ENCODE assay signal across 21 cellular contexts in genomic region chr10:78571916-78572315, GRCh38.
DNase-seq lines count a peak whose midpoint lies in the region; ATAC-seq, FAIRE-seq and TF ChIP-seq lines count a peak whose summit lies in the region.
"Had no signal": no experiment of that assay in that cellular context is flagged by ENCODE, and none has a peak within 500 bp of the region (broad histone marks: within the 10 kb centered on the region; RNA-seq: fewer than 3 reads in every experiment).

No MANE protein-coding gene starts in this region.

- H3K4me3 Mint-ChIP-seq in activated CD8-positive, alpha-beta memory T cell treated with anti-CD3 and anti-CD28 coated beads, Interleukin-2, amount 10 ng/mL, durations not matched to agents 7 days and 5 days = no peak overlapping the region
- H3K4me3 Mint-ChIP-seq: CD4-positive, alpha-beta T cell had no signal

- no peak overlapping the region for H3K4ac ChIP-seq in neuronal stem cell (ENCODE audit: low read length)

- H3K18ac ChIP-seq in neuronal stem cell (ENCODE audit: low read length) = peak overlapping the region; percentile 42

- no peaks in the 10 kb centered on the region for H3K4me1 Mint-ChIP-seq in activated CD8-positive, alpha-beta memory T cell treated with anti-CD3 and anti-CD28 coated beads, Interleukin-2, amount 10 ng/mL, durations not matched to agents 7 days and 5 days

- H2BK12ac ChIP-seq in neuronal stem cell (ENCODE audit: low read length) = no peak overlapping the region

- FAIRE-seq in GM12891 (lab: Jason Lieb, UNC) = no peak
- FAIRE-seq: A549, D721Med, GM12878, GM19239, HepG2 had no signal

- no peak for TF ChIP-seq EP300 in suprapubic skin (IDR thresholded peaks at IDR 0.05)

- H3K27ac ChIP-seq in neuronal stem cell (replicated peaks; ENCODE audit: low read length) (no peak overlapping the region), suprapubic skin (peak overlapping the region; percentile 34), vagina (peak overlapping the region; percentile 39)
- H3K27ac ChIP-seq: 22Rv1, A549, C4-2B, GM23248 had no signal

- no peak overlapping the region for H2AFZ ChIP-seq in neuronal stem cell (ENCODE audit: low read length)
- H2AFZ ChIP-seq: GM23248 had no signal

- H3K27me3 Mint-ChIP-seq in activated CD8-positive, alpha-beta memory T cell treated with anti-CD3 and anti-CD28 coated beads, Interleukin-2, amount 10 ng/mL, durations not matched to agents 7 days and 5 days = peaks cover 3% of the 10 kb centered on the region
- H3K27me3 Mint-ChIP-seq: CD4-positive, alpha-beta T cell had no signal

- WGBS in neuronal stem cell (ENCODE audit: extremely low coverage in 2 of 2, insufficient read length in 2 of 2, insufficient replicate concordance in 1 of 2), 2 donors = no CpG with 5 or more reads among the region's 1 CpG
- WGBS in suprapubic skin = 100% methylated on average over 1 of the region's 1 CpG

- H3K4me3 ChIP-seq in neuronal stem cell (ENCODE audit: low read length in 2 of 2) (no peak overlapping the region), suprapubic skin (no peak overlapping the region), vagina (no peak overlapping the region)
- H3K4me3 ChIP-seq: A549, GM12878, GM23248, HAP-1 had no signal

- H3K4me1 ChIP-seq in neuronal stem cell (ENCODE audit: control insufficient read depth in 2 of 2, insufficient read depth in 1 of 2, low read depth in 1 of 2, low read length in 2 of 2) (peaks cover 7 to 19% of the 10 kb centered on the region in 2 donors), suprapubic skin (peaks cover 17% of the 10 kb centered on the region), vagina (peaks cover 24% of the 10 kb centered on the region)
- H3K4me1 ChIP-seq: A549, HAP-1 had no signal

- ATAC-seq in activated CD8-positive, alpha-beta memory T cell treated with anti-CD3 and anti-CD28 coated beads, Interleukin-2, amount 10 ng/mL, durations not matched to agents 7 days and 5 days = no peak
- ATAC-seq: A549, GM12878, HepG2 had no signal

- peak overlapping the region; percentile 14 for H2AK5ac ChIP-seq in neuronal stem cell (ENCODE audit: low read depth, low read length)

- no peak overlapping the region for H3K27ac Mint-ChIP-seq in activated CD8-positive, alpha-beta memory T cell treated with anti-CD3 and anti-CD28 coated beads, Interleukin-2, amount 10 ng/mL, durations not matched to agents 7 days and 5 days
- H3K27ac Mint-ChIP-seq: CD4-positive, alpha-beta T cell had no signal

- H3K79me1 ChIP-seq in neuronal stem cell (ENCODE audit: low read depth, low read length) = no peaks in the 10 kb centered on the region

- H3K36me3 Mint-ChIP-seq in activated CD8-positive, alpha-beta memory T cell treated with anti-CD3 and anti-CD28 coated beads, Interleukin-2, amount 10 ng/mL, durations not matched to agents 7 days and 5 days = no peaks in the 10 kb centered on the region

- H4K91ac ChIP-seq in neuronal stem cell (ENCODE audit: low read depth, low read length, poor library complexity) = no peak overlapping the region

- H4K8ac ChIP-seq in neuronal stem cell (ENCODE audit: low read depth, low read length) = no peak overlapping the region

- CTCF ChIA-PET in activated CD8-positive, alpha-beta memory T cell treated with anti-CD3 and anti-CD28 coated beads, Interleukin-2, amount 10 ng/mL, durations not matched to agents 7 days and 5 days (lab: Charles Lee) = no interaction called here

- H3K9ac ChIP-seq in neuronal stem cell (ENCODE audit: low read depth, low read length, poor library complexity) = no peak overlapping the region
- H3K9ac ChIP-seq: GM23248 had no signal

- H3K36me3 ChIP-seq in neuronal stem cell (replicated peaks in 1 of 2; ENCODE audit: control insufficient read depth in 2 of 2, insufficient read depth in 2 of 2, low read length in 2 of 2) = no peaks in the 10 kb centered on the region
- H3K36me3 ChIP-seq in suprapubic skin = no peaks in the 10 kb centered on the region
- H3K36me3 ChIP-seq in vagina = no peaks in the 10 kb centered on the region
- H3K36me3 ChIP-seq: HAP-1 had no signal

- H3K4me2 ChIP-seq in neuronal stem cell (ENCODE audit: insufficient read depth, low read length, poor library complexity, severe bottlenecking) = no peak overlapping the region
- H3K4me2 ChIP-seq: A549 had no signal

- peak; percentile 49 for DNase-seq in activated CD8-positive, alpha-beta memory T cell treated with anti-CD3 and anti-CD28 coated beads for 24 hours
- no peak for DNase-seq in activated CD8-positive, alpha-beta memory T cell treated with anti-CD3 and anti-CD28 coated beads, Interleukin-2, amount 10 ng/mL, durations not matched to agents 7 days and 5 days
- DNase-seq in neuronal stem cell (ENCODE audit: low spot score) (no peak), suprapubic skin (ENCODE audit: low spot score in 2 of 2) (no peak), vagina (ENCODE audit: extremely low spot score in 2 of 2) (no peak), DMS53 (lab: John Stamatoyannopoulos, UW) (no peak), SHP77 (lab: John Stamatoyannopoulos, UW) (no peak), GM12891 (ENCODE audit: insufficient read length, low spot score) (no peak)
- DNase-seq: AML-193; Caco-2; CD4-positive, alpha-beta T cell; DMS79 treated with DMSO at 0.1 percent for 48 hours had no signal

- H3K14ac ChIP-seq in neuronal stem cell (ENCODE audit: low read length) = peak overlapping the region; percentile 41

- no peak overlapping the region for H2BK5ac ChIP-seq in neuronal stem cell (ENCODE audit: low read length)

- H2BK120ac ChIP-seq in neuronal stem cell (ENCODE audit: low read depth, low read length) = no peak overlapping the region

- TF ChIP-seq CTCF in suprapubic skin (IDR thresholded peaks at IDR 0.05) = no peak
- TF ChIP-seq CTCF in vagina (IDR thresholded peaks at IDR 0.05) = no peak

- TF ChIP-seq POLR2A in suprapubic skin (IDR thresholded peaks at IDR 0.05) (no peak), vagina (IDR thresholded peaks at IDR 0.05) (no peak), GM12891 (IDR thresholded peaks at IDR 0.05; ENCODE audit: low read depth, low read length) (no peak)

- H3K27me3 ChIP-seq in neuronal stem cell (ENCODE audit: control insufficient read depth in 3 of 3, insufficient read depth in 3 of 3, low read depth in 1 of 3, low read length in 3 of 3) (no peaks in the 10 kb centered on the region), suprapubic skin (no peaks in the 10 kb centered on the region), vagina (no peaks in the 10 kb centered on the region)

- intact Hi-C loops in vagina (cut with DNase I) = no loop called here

- no peaks in the 10 kb centered on the region for H3K9me3 Mint-ChIP-seq in activated CD8-positive, alpha-beta memory T cell treated with anti-CD3 and anti-CD28 coated beads, Interleukin-2, amount 10 ng/mL, durations not matched to agents 7 days and 5 days (ENCODE audit: low read depth)
- H3K9me3 Mint-ChIP-seq: CD4-positive, alpha-beta T cell had no signal

- H3K23ac ChIP-seq in neuronal stem cell (ENCODE audit: low read depth, low read length, poor library complexity) = no peak overlapping the region

- H3K9me3 ChIP-seq in neuronal stem cell (replicated peaks in 1 of 2; ENCODE audit: control insufficient read depth in 2 of 2, insufficient read depth in 1 of 2, low read depth in 1 of 2, low read length in 2 of 2) (peaks cover 0 to 4% of the 10 kb centered on the region in 2 donors), suprapubic skin (no peaks in the 10 kb centered on the region), vagina (no peaks in the 10 kb centered on the region)
- H3K9me3 ChIP-seq: A549, Caco-2, HAP-1 had no signal

- no peak overlapping the region for H2BK15ac ChIP-seq in neuronal stem cell (ENCODE audit: low read length)

TF ChIP-seq in GM12891, 5 proteins besides CTCF, POLR2A, EP300 and RAD21:
- no peak for TF ChIP-seq POU2F2 (IDR thresholded peaks at IDR 0.05; ENCODE audit: low read depth, low read length)
- no peak for TF ChIP-seq TAF1 (IDR thresholded peaks at IDR 0.05; ENCODE audit: low read depth, low read length)
- no peak for TF ChIP-seq PAX5 (IDR thresholded peaks at IDR 0.05; ENCODE audit: insufficient read depth, low read length, severe bottlenecking)
- TF ChIP-seq POLR2AphosphoS5 (IDR thresholded peaks at IDR 0.05; ENCODE audit: low read depth, low read length) = no peak
- TF ChIP-seq SPI1 (IDR thresholded peaks at IDR 0.05; ENCODE audit: low read depth, low read length) = no peak
